7 cellular contexts compared by ENCODE assay signal in genomic region chr1:222669107-222669506, GRCh38. TPM values are rescaled to one million over a fixed set of nuclear protein-coding genes. Genes with fewer than 3 reads are reported as not detected.
DNase-seq lines count a peak whose midpoint lies in the region; ATAC-seq, FAIRE-seq and TF ChIP-seq lines count a peak whose summit lies in the region.
"Not testable (repeated sequence)": the region's sequence is repeated elsewhere in the genome, so short reads cannot be mapped to it uniquely, and the experiment has no call there.

No MANE protein-coding gene starts in this region.

- H2AFZ ChIP-seq in PC-9, result not testable (repeated sequence)

- H3K27ac ChIP-seq in PC-9, result not testable (repeated sequence)

- not testable (repeated sequence) for H3K4me3 ChIP-seq in PC-9

- not testable (repeated sequence) for H3K4me2 ChIP-seq in PC-9

- BruUV-seq in PC-9 (replicated peaks; lab: Mats Ljungman, UMichigan), result TSS peak; percentile 10

- not testable (repeated sequence) for H3K9me3 ChIP-seq in PC-9 (ENCODE audit: insufficient read depth, low read depth)

- CTCF ChIA-PET in PC-9 (lab: Charles Lee), result not testable (repeated sequence)

- H3K9me2 ChIP-seq in PC-9 (ENCODE audit: insufficient read depth), result not testable (repeated sequence)

- H3K36me3 ChIP-seq in PC-9 (ENCODE audit: low read depth), result peaks cover 18% of the 10 kb centered on the region; the same call in 1 of the 2 replicates

- FAIRE-seq in G401.6 (lab: Jason Lieb, UNC), result peak; percentile 19
- FAIRE-seq in H54 (lab: Jason Lieb, UNC), result peak; percentile 77
- FAIRE-seq in endometrium (lab: Jason Lieb, UNC), result peak; percentile 98

- H3K27me3 ChIP-seq in PC-9 (ENCODE audit: insufficient read depth, low read depth), result not testable (repeated sequence)

- not testable (repeated sequence) for TF ChIP-seq CTCF in PC-9 (conservative IDR thresholded peaks at IDR 0.05)

- H4K20me1 ChIP-seq in PC-9 (ENCODE audit: insufficient read depth), result not testable (repeated sequence)

- ATAC-seq in SK-N-SH treated with all-trans-retinoic acid at 6 μM for 48 hours, result peak; percentile 67
- peak; percentile 26 for ATAC-seq in Right ventricle myocardium inferior
- peak; percentile 53 for ATAC-seq in left ventricle myocardium superior

- not testable (repeated sequence) for TF ChIP-seq POLR2A in H54 (IDR thresholded peaks at IDR 0.05; ENCODE audit: low read depth, low read length)

- POLR2A ChIA-PET in PC-9 (lab: Charles Lee; ENCODE audit: unreplicated experiment), result not testable (repeated sequence)

- H3F3A ChIP-seq in PC-9 (ENCODE audit: insufficient read depth, low read depth), result not testable (repeated sequence)

- H3K4me1 ChIP-seq in PC-9 (replicated peaks; ENCODE audit: insufficient read depth), result not testable (repeated sequence)

- H3K79me2 ChIP-seq in PC-9 (ENCODE audit: low read depth), result not testable (repeated sequence)

- intact Hi-C loops in PC-9 (cut with micrococcal nuclease; ENCODE audit: unreplicated experiment); Right ventricle myocardium inferior (cut with DNase I); left ventricle myocardium superior (cut with micrococcal nuclease): not testable (repeated sequence)

- not testable (repeated sequence) for DNase-seq in H54 (ENCODE audit: insufficient read length, low spot score); PC-9; Right ventricle myocardium inferior (ENCODE audit: missing footprints); left ventricle myocardium superior

RNA-seq across cellular contexts. Expression of gene AIDA, which starts 43.2 kb away (rescaled TPM):
- total RNA-seq in PC-9 (2021) (47.9 and 60.0 TPM in 2 replicates), Right ventricle myocardium inferior (58.4 TPM), left ventricle myocardium superior (52.7 TPM)

RNA-seq across cellular contexts. Expression of gene BROX, which starts 43.3 kb away (rescaled TPM):
- total RNA-seq in PC-9 (2021), result 64.3 and 99.1 TPM in 2 replicates
- total RNA-seq in Right ventricle myocardium inferior, result 32.0 TPM
- total RNA-seq in left ventricle myocardium superior, result 25.4 TPM

RNA-seq across cellular contexts. Expression of gene MIA3, which starts 51.2 kb away (rescaled TPM):
- total RNA-seq in PC-9 (2021) (61.3 and 65.1 TPM in 2 replicates), Right ventricle myocardium inferior (45.9 TPM), left ventricle myocardium superior (65.5 TPM)
